Comparison of ENCODE assay signal across 26 cellular contexts in genomic region chr9:16951503-16951902, GRCh38.
"Had no signal": no experiment of that assay in that cellular context is flagged by ENCODE, and none has a peak within 500 bp of the region (broad histone marks: within the 10 kb centered on the region; RNA-seq: fewer than 3 reads in every experiment).

No MANE protein-coding gene starts in this region.

- DNase-seq: colonic mucosa; cortex of kidney; effector CD8-positive, alpha-beta T cell; effector memory CD8-positive, alpha-beta T cell; endodermal cell; erythroblast; esophagus squamous epithelium; foreskin fibroblast; foreskin melanocyte; gastrocnemius medialis; glutamatergic neuron; head of caudate nucleus; heart right ventricle; hippocampal formation; left cardiac atrium; left lung; left ventricle myocardium superior; lower lobe of right lung; mesenchymal stem cell; mucosa of descending colon; naive B cell had no signal

- H3K9me3 ChIP-seq: colonic mucosa, esophagus squamous epithelium, gastrocnemius medialis, heart right ventricle, left lung, lower lobe of right lung, mucosa of descending colon had no signal

- H3K4me1 ChIP-seq: colonic mucosa, esophagus squamous epithelium, gastrocnemius medialis, heart right ventricle, left lung, lower lobe of right lung had no signal

- H3K27ac ChIP-seq: colonic mucosa, epithelial cell of prostate, esophagus squamous epithelium, gastrocnemius medialis, heart right ventricle, left lung, lower lobe of right lung had no signal

- FAIRE-seq: endometrium, islet of Langerhans, keratinocyte had no signal

- H3K27me3 ChIP-seq: colonic mucosa, esophagus squamous epithelium, gastrocnemius medialis, heart right ventricle, left lung had no signal

- H3K36me3 ChIP-seq: colonic mucosa, esophagus squamous epithelium, gastrocnemius medialis, heart right ventricle, left lung, lower lobe of right lung had no signal

- ATAC-seq: effector memory CD8-positive, alpha-beta T cell; esophagus mucosa; gastrocnemius medialis; heart right ventricle; left cardiac atrium; left lung; left ventricle myocardium superior; lower lobe of right lung; mucosa of descending colon had no signal

- H3K4me3 ChIP-seq: colonic mucosa, esophagus squamous epithelium, gastrocnemius medialis, heart right ventricle, left lung, lower lobe of right lung, mucosa of descending colon had no signal
